In genomic region chr20:58065508-58066361, GRCh38 we compare ENCODE assay signal across 1 cellular context.
TF ChIP-seq lines count a peak whose summit lies in the region.

No MANE protein-coding gene starts in this region.

TF ChIP-seq in WTC11, 78 proteins besides CTCF, POLR2A, EP300 and RAD21 (continued from another document):
- TF ChIP-seq STAT6 (CRISPR knock-in tag; conservative IDR thresholded peaks at IDR 0.05; ENCODE audit: low read depth), result no peak
